Comparison of ENCODE assay signal across 21 cellular contexts in genomic region chr12:15842106-15842505, GRCh38. TPM values are rescaled to one million over a fixed set of nuclear protein-coding genes. Genes with fewer than 3 reads are reported as not detected.
A peak's percentile ranks its signal among the peaks of the same experiment; 100 is the strongest.
DNase-seq lines count a peak whose midpoint lies in the region; ATAC-seq and TF ChIP-seq lines count a peak whose summit lies in the region.
"Had no signal": no experiment of that assay in that cellular context is flagged by ENCODE, and none has a peak within 500 bp of the region (broad histone marks: within the 10 kb centered on the region; RNA-seq: fewer than 3 reads in every experiment).

No MANE protein-coding gene starts in this region.

- no peak overlapping the region for H4K8ac ChIP-seq in neuronal stem cell (ENCODE audit: low read depth, low read length)

- CTCF ChIA-PET in AG04449 (lab: Yijun Ruan, JAX): interaction anchor here (0.9 to 3.6 kb wide), 3 partner anchors 14 to 254 kb away, joined by 3 to 18 read pairs (median 7); no protein-coding TSS in a partner anchor
- CTCF ChIA-PET in RWPE1 (lab: Yijun Ruan, JAX): no interaction called here

- WGBS in neuronal stem cell (ENCODE audit: extremely low coverage in 2 of 2, insufficient read length in 2 of 2, insufficient replicate concordance in 1 of 2), 2 donors: no CpG with 5 or more reads among the region's 3 CpGs

- no peak overlapping the region for H2AK5ac ChIP-seq in neuronal stem cell (ENCODE audit: low read depth, low read length)

- no peak overlapping the region for H2BK15ac ChIP-seq in neuronal stem cell (ENCODE audit: low read length)

- H3K36me3 ChIP-seq in neuronal stem cell (replicated peaks in 1 of 2; ENCODE audit: control insufficient read depth in 2 of 2, insufficient read depth in 2 of 2, low read length in 2 of 2): no peaks in the 10 kb centered on the region
- H3K36me3 ChIP-seq: heart right ventricle, pancreas, upper lobe of left lung had no signal

- H3K27me3 ChIP-seq in neuronal stem cell (ENCODE audit: control insufficient read depth in 3 of 3, insufficient read depth in 3 of 3, low read depth in 1 of 3, low read length in 3 of 3): no peaks in the 10 kb centered on the region
- H3K27me3 ChIP-seq: heart right ventricle, pancreas, upper lobe of left lung had no signal

- H3K4ac ChIP-seq in neuronal stem cell (ENCODE audit: low read length): no peak overlapping the region

- peaks cover 2 to 4% of the 10 kb centered on the region in 2 donors for H3K4me1 ChIP-seq in neuronal stem cell (ENCODE audit: control insufficient read depth in 2 of 2, insufficient read depth in 1 of 2, low read depth in 1 of 2, low read length in 2 of 2)
- H3K4me1 ChIP-seq: pancreas, upper lobe of left lung had no signal

- H2BK12ac ChIP-seq in neuronal stem cell (ENCODE audit: low read length): no peak overlapping the region

- H3K14ac ChIP-seq in neuronal stem cell (ENCODE audit: low read length): no peak overlapping the region

- H3K27ac ChIP-seq in RWPE1 (no peak overlapping the region), neuronal stem cell (replicated peaks; ENCODE audit: low read length) (no peak overlapping the region)
- H3K27ac ChIP-seq: pancreas, upper lobe of left lung had no signal

- no peak overlapping the region for H3K4me3 ChIP-seq in AG04449 (ENCODE audit: low read depth, low read length)
- H3K4me3 ChIP-seq in cardiac fibroblast (replicated peaks in 1 of 2; ENCODE audit: low read depth in 2 of 2, low read length in 2 of 2): no peak overlapping the region
- H3K4me3 ChIP-seq in neuronal stem cell (ENCODE audit: low read length in 2 of 2): no peak overlapping the region
- H3K4me3 ChIP-seq: heart right ventricle, mucosa of descending colon, pancreas, upper lobe of left lung had no signal

- H3K4me2 ChIP-seq in neuronal stem cell (ENCODE audit: insufficient read depth, low read length, poor library complexity, severe bottlenecking): no peak overlapping the region

- no peak overlapping the region for H2AFZ ChIP-seq in neuronal stem cell (ENCODE audit: low read length)

- no peak overlapping the region for H3K9ac ChIP-seq in neuronal stem cell (ENCODE audit: low read depth, low read length, poor library complexity)

- H3K9me3 ChIP-seq in neuronal stem cell (replicated peaks in 1 of 2; ENCODE audit: control insufficient read depth in 2 of 2, insufficient read depth in 1 of 2, low read depth in 1 of 2, low read length in 2 of 2): peaks cover 1 to 2% of the 10 kb centered on the region in 2 donors
- H3K9me3 ChIP-seq: heart right ventricle, mucosa of descending colon, pancreas, upper lobe of left lung had no signal

- H2BK120ac ChIP-seq in neuronal stem cell (ENCODE audit: low read depth, low read length): no peak overlapping the region

- DNase-seq in AG04449 (ENCODE audit: low read depth, low spot score) (peak; percentile 65), HT1080 (ENCODE audit: low read depth) (peak; percentile 62), cardiac fibroblast (ENCODE audit: low read depth in 2 of 2) (peak; percentile 75 to 96), kidney glomerular epithelial cell (lab: John Stamatoyannopoulos, UW) (peak; percentile 27), RWPE1 (ENCODE audit: low spot score) (no peak), neuronal stem cell (ENCODE audit: low spot score) (no peak)
- DNase-seq: activated CD4-positive, alpha-beta T cell treated with anti-CD3 and anti-CD28 coated beads for 36 hours; activated CD8-positive, alpha-beta memory T cell treated with anti-CD3 and anti-CD28 coated beads, Interleukin-2, amount 50 U/mL, for 4 hours; activated naive CD4-positive, alpha-beta T cell treated with anti-CD3 and anti-CD28 coated beads for 36 hours; Calu3; heart right ventricle; Kasumi-1; kidney; mucosa of descending colon; NCI-H1417 treated with DMSO at 0.1 percent for 48 hours; pancreas; SIG-M5; stimulated activated naive CD4-positive, alpha-beta T cell treated with Interleukin-2 at 50 U/mL for 16 hours; upper lobe of left lung had no signal

- H3K79me1 ChIP-seq in neuronal stem cell (ENCODE audit: low read depth, low read length): no peaks in the 10 kb centered on the region

- POLR2A ChIA-PET in AG04449 (lab: Yijun Ruan, JAX) (interaction anchor here (0.5 to 1.0 kb wide), 2 partner anchors 13 to 52 kb away, joined by 3 read pairs; no protein-coding TSS in a partner anchor), RWPE1 (lab: Yijun Ruan, JAX; ENCODE audit: low non-redundant PET) (no interaction called here)

- no peak for TF ChIP-seq CTCF in AG04449 (IDR thresholded peaks at IDR 0.05; ENCODE audit: insufficient read depth, low read length, missing control alignments)
- no peak for TF ChIP-seq CTCF in cardiac fibroblast (IDR thresholded peaks at IDR 0.05; ENCODE audit: low read depth, low read length)
- no peak for TF ChIP-seq CTCF in RWPE1 (conservative IDR thresholded peaks at IDR 0.05; ENCODE audit: low read depth)

- H3K18ac ChIP-seq in neuronal stem cell (ENCODE audit: low read length): no peak overlapping the region

- H2BK5ac ChIP-seq in neuronal stem cell (ENCODE audit: low read length): no peak overlapping the region

- no peak overlapping the region for H3K23ac ChIP-seq in neuronal stem cell (ENCODE audit: low read depth, low read length, poor library complexity)

- ATAC-seq in HG03342 (IDR thresholded peaks at IDR 0.05; ENCODE audit: unreplicated experiment) (no peak), HG03135 (IDR thresholded peaks at IDR 0.05; ENCODE audit: unreplicated experiment) (no peak)
- ATAC-seq: activated CD4-positive, alpha-beta T cell treated with anti-CD3 and anti-CD28 coated beads for 36 hours; mucosa of descending colon; pancreas had no signal

- no peak overlapping the region for H4K91ac ChIP-seq in neuronal stem cell (ENCODE audit: low read depth, low read length, poor library complexity)

RNA-seq across cellular contexts. Expression of gene STRAP, which starts 40.1 kb away (rescaled TPM):
- 116 and 118 TPM in 2 replicates for total RNA-seq in HT1080 (2014; rRNA removed; shearing (Covaris generic))
- 342 and 365 TPM in 2 replicates for polyA plus RNA-seq in HT1080 (2015; cell fraction: cytosol; rRNA removed)
- 187 and 200 TPM in 2 replicates for polyA plus RNA-seq in HT1080 (2015; cell fraction: nucleus; rRNA removed)
- 242 TPM for polyA plus RNA-seq in neuronal stem cell (2013, experiment 1 of 2)
- polyA plus RNA-seq in neuronal stem cell (2013, experiment 2 of 2): 246 TPM

RNA-seq across cellular contexts. Expression of gene EPS8, which starts 52.9 kb away (rescaled TPM):
- 30.4 and 36.7 TPM in 2 replicates for total RNA-seq in HT1080 (2014; rRNA removed; shearing (Covaris generic))
- 40.3 and 53.0 TPM in 2 replicates for polyA plus RNA-seq in HT1080 (2015; cell fraction: cytosol; rRNA removed)
- polyA plus RNA-seq in HT1080 (2015; cell fraction: nucleus; rRNA removed): 58.8 and 59.5 TPM in 2 replicates
- 9.6 TPM for polyA plus RNA-seq in neuronal stem cell (2013, experiment 1 of 2)
- 9.2 TPM for polyA plus RNA-seq in neuronal stem cell (2013, experiment 2 of 2)

Comparison
In these comparisons a context has a peak if more than half of its experiments do, and no peak if none do; other contexts are left out.
1. DNase-seq: peak in AG04449 (single experiment), HT1080 (single experiment), cardiac fibroblast (2 of 2) and kidney glomerular epithelial cell (single experiment); none in RWPE1 (single experiment) and neuronal stem cell (single experiment).